ENCODE assay signal across 23 cellular contexts in the genomic region with DNA sequence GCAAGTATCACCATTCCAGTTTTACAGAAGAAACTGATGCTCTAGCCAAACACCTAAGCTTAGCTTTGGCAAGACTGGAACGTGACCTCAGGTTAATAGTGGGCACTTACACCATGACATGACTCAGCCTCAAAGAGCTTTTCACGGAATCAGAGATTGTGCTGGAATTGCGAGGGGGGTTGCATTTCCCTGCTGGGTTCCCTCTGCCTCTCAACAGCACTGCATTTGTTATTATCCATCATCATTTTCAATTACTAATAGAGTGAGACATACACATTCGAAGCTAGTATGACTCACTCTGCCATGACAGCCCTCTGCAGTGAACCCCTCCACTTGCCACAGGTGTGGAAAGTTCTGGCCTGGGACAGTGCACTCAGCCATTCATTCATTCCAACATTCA. TPM values are rescaled to one million over a fixed set of nuclear protein-coding genes. Genes with fewer than 3 reads are reported as not detected.
DNase-seq lines count a peak whose midpoint lies in the region; ATAC-seq, FAIRE-seq and TF ChIP-seq lines count a peak whose summit lies in the region.
"Had no signal": no experiment of that assay in that cellular context is flagged by ENCODE, and none has a peak within 500 bp of the region (broad histone marks: within the 10 kb centered on the region; RNA-seq: fewer than 3 reads in every experiment).

No MANE protein-coding gene starts in this region.

- no peak for TF ChIP-seq CTCF in pancreas (IDR thresholded peaks at IDR 0.05)

- no peak overlapping the region for H3K4me3 ChIP-seq in MG63
- H3K4me3 ChIP-seq in pancreas, result no peak overlapping the region
- H3K4me3 ChIP-seq: A549; BLaER1 treated with 17β-estradiol and CSF1 and Interleukin-3, amounts not matched to agents 10 nM and 100 nM; GM12878; prostate gland; vagina had no signal

- in situ Hi-C loops in Caki2 (cut with HindIII; ENCODE audit: low pct_unique_long_range_greater_than_20kb, low sequenced_read_pairs), result no loop called here

- 75 to 81% methylated on average over 4 of the region's 4 CpGs for WGBS in pancreas, 2 donors

- H3K27me3 ChIP-seq in MG63 (no peaks in the 10 kb centered on the region), pancreas (no peaks in the 10 kb centered on the region)
- H3K27me3 ChIP-seq: BLaER1 treated with 17β-estradiol and CSF1 and Interleukin-3, amounts not matched to agents 10 nM and 100 nM; vagina had no signal

- no peak overlapping the region for H3K27ac ChIP-seq in pancreas
- H3K27ac ChIP-seq: A549; BLaER1 treated with 17β-estradiol and CSF1 and Interleukin-3, amounts not matched to agents 10 nM and 100 nM; HL-60; prostate gland; vagina had no signal

- H3K9me3 ChIP-seq in MG63, result no peaks in the 10 kb centered on the region
- H3K9me3 ChIP-seq in pancreas, result no peaks in the 10 kb centered on the region
- H3K9me3 ChIP-seq: A549; BLaER1 treated with 17β-estradiol and CSF1 and Interleukin-3, amounts not matched to agents 10 nM and 100 nM; prostate gland; vagina had no signal

- no peaks in the 10 kb centered on the region for H3K4me1 ChIP-seq in pancreas
- H3K4me1 ChIP-seq: A549; BLaER1 treated with 17β-estradiol and CSF1 and Interleukin-3, amounts not matched to agents 10 nM and 100 nM; prostate gland; vagina had no signal

- no peak for TF ChIP-seq POLR2A in erythroblast (IDR thresholded peaks at IDR 0.05; ENCODE audit: low read length)

- DNase-seq in Caki2 (ENCODE audit: low read depth) (peak; percentile 8), MG63 (peak; percentile 96), astrocyte of the hippocampus (ENCODE audit: low read depth, low spot score) (peak; percentile 54), iris pigment epithelial cell (ENCODE audit: low read depth) (peak; percentile 15), erythroblast (lab: John Stamatoyannopoulos, UW) (no peak), pancreas (no peak)
- DNase-seq in stimulated activated CD4-positive, alpha-beta T cell treated with anti-CD3 and anti-CD28 coated beads, Interleukin-4, amount 100 ng/mL, for 1 hour, result no peak
- DNase-seq: activated CD4-positive, alpha-beta memory T cell treated with anti-CD3 and anti-CD28 coated beads for 36 hours; activated naive CD4-positive, alpha-beta T cell treated with anti-CD3 and anti-CD28 coated beads for 36 hours; activated T-cell treated with anti-CD3 and anti-CD28 coated beads, Interleukin-2, amount 50 U/mL, for 1 hour; aorta; foreskin melanocyte; H9; left cardiac atrium; NCI-H2029; SIG-M5 had no signal

- ATAC-seq in pancreas, result no peak
- no peak for ATAC-seq in HG03025 (IDR thresholded peaks at IDR 0.05; ENCODE audit: low FRiP score, unreplicated experiment)
- ATAC-seq: GM12878 had no signal

- FAIRE-seq in pancreas (lab: Jason Lieb, UNC), result no peak
- FAIRE-seq: A549, GM12878 had no signal

- intact Hi-C loops in pancreas (cut with DNase I), result loop anchor here in 1 of 3 donors (10.0 kb wide), 2 partner anchors 136 to 696 kb away; no protein-coding TSS in a partner anchor

- H3K36me3 ChIP-seq in MG63, result peaks cover 36% of the 10 kb centered on the region
- no peaks in the 10 kb centered on the region for H3K36me3 ChIP-seq in pancreas
- H3K36me3 ChIP-seq: BLaER1 treated with 17β-estradiol and CSF1 and Interleukin-3, amounts not matched to agents 10 nM and 100 nM; prostate gland; vagina had no signal

RNA-seq across cellular contexts. Expression of gene SPOCK1, which starts 8.0 kb away (rescaled TPM):
- total RNA-seq in Caki2 (2014; rRNA removed; shearing (Covaris generic); ENCODE audit: low replicate concordance), result 22.4 and 25.6 TPM in 2 replicates
- 37.9 and 92.3 TPM in 2 replicates for total RNA-seq in MG63 (2014; rRNA removed; shearing (Covaris generic); ENCODE audit: low replicate concordance)
- total RNA-seq in pancreas, result 10 to 100 TPM in 2 of 6 donors, 1 to 10 TPM in 4; 1.7 to 16.5 (median 7.2) TPM
- 1 to 10 TPM; 1.8 to 2.5 TPM for polyA plus RNA-seq in pancreas
- total RNA-seq: activated CD4-positive, alpha-beta memory T cell treated with anti-CD3 and anti-CD28 coated beads for 36 hours had no signal

Comparison
In these comparisons a context has a peak if more than half of its experiments do, and no peak if none do; other contexts are left out.
1. DNase-seq: peak in Caki2 (single experiment), MG63 (single experiment), astrocyte of the hippocampus (single experiment) and iris pigment epithelial cell (single experiment); none in stimulated activated CD4-positive, alpha-beta T cell treated with anti-CD3 and anti-CD28 coated beads, Interleukin-4, amount 100 ng/mL, for 1 hour (single experiment), erythroblast (0 of 2) and pancreas (0 of 6).